Comparison of ENCODE assay signal across 8 cellular contexts in genomic region chr2:73985318-73986084, GRCh38. TPM values are rescaled to one million over a fixed set of nuclear protein-coding genes. Genes with fewer than 3 reads are reported as not detected.
A peak's percentile ranks its signal among the peaks of the same experiment; 100 is the strongest.
DNase-seq lines count a peak whose midpoint lies in the region; ATAC-seq, FAIRE-seq and TF ChIP-seq lines count a peak whose summit lies in the region.

No MANE protein-coding gene starts in this region.

- peaks cover 36% of the 10 kb centered on the region for H4K20me1 ChIP-seq in astrocyte (ENCODE audit: insufficient read depth, low read length)
- H4K20me1 ChIP-seq in keratinocyte (ENCODE audit: control insufficient read depth, extremely low read depth, insufficient read depth, low read length): peaks cover 11% of the 10 kb centered on the region

- dilution Hi-C loops in keratinocyte (cut with MboI; ENCODE audit: extremely low pct_ligation_motif_present, low sequenced_read_pairs): no loop called here

- H3K36me3 ChIP-seq in ACC112 (ENCODE audit: insufficient read depth, low read length) (peaks cover 14% of the 10 kb centered on the region; the same call in 1 of the 2 replicates), astrocyte (ENCODE audit: insufficient read depth, low read length) (no peaks in the 10 kb centered on the region), keratinocyte (ENCODE audit: control insufficient read depth in 2 of 2, extremely low read depth in 1 of 2, insufficient read depth in 2 of 2, low read length in 2 of 2) (peaks cover 1 to 15% of the 10 kb centered on the region in 2 experiments)

- H3K27ac Mint-ChIP-seq in T-cell (peak overlapping the region; percentile 72 to 92), astrocyte (ENCODE audit: unreplicated experiment) (peak overlapping the region; percentile 78)

- CTCF ChIA-PET in T-cell (lab: Charles Lee): interaction anchor here in 1 of 2 donors (1.0 kb wide), 1 partner anchor 194 kb away, joined by 3 read pairs; no protein-coding TSS in a partner anchor

- peak in 27 of 34 experiments; percentile 17 to 59 (median 41) for DNase-seq in T-cell
- no peak for DNase-seq in astrocyte (ENCODE audit: low read depth)
- DNase-seq in keratinocyte (ENCODE audit: low read depth, low spot score): no peak
- peak; percentile 75 to 76 for DNase-seq in stimulated activated CD4-positive, alpha-beta T cell treated with anti-CD3 and anti-CD28 coated beads, Interleukin-2, amount 100 ng/mL, for 24 hours
- no peak for DNase-seq in NCI-H1092 (lab: John Stamatoyannopoulos, UW)

- H3K27ac ChIP-seq in ACC112 (ENCODE audit: low read depth, low read length): no peak overlapping the region
- no peak overlapping the region for H3K27ac ChIP-seq in astrocyte (ENCODE audit: low read depth, low read length)
- H3K27ac ChIP-seq in keratinocyte (ENCODE audit: control insufficient read depth, insufficient read depth, low read length): peak overlapping the region; percentile 63

- H3K9me3 Mint-ChIP-seq in T-cell (peaks cover 0 to under 1% (median 0%) of the 10 kb centered on the region in 3 donors), astrocyte (ENCODE audit: unreplicated experiment) (no peaks in the 10 kb centered on the region)

- no peaks in the 10 kb centered on the region for H3K27me3 Mint-ChIP-seq in T-cell
- H3K27me3 Mint-ChIP-seq in astrocyte (ENCODE audit: low read depth, unreplicated experiment): no peaks in the 10 kb centered on the region

- H3K9ac ChIP-seq in astrocyte (ENCODE audit: low read length) (peak overlapping the region; percentile 71), keratinocyte (ENCODE audit: control insufficient read depth, extremely low read depth, insufficient read depth, low read length) (peak overlapping the region; percentile 77)

- POLR2A ChIA-PET in T-cell (lab: Charles Lee): interaction anchor here in 1 of 2 donors (0.6 to 1.0 kb wide), 2 partner anchors 15 to 227 kb away, joined by 3 read pairs; no protein-coding TSS in a partner anchor

- H3K27me3 ChIP-seq in ACC112 (ENCODE audit: insufficient read depth, low read length): no peaks in the 10 kb centered on the region
- peaks cover 8% of the 10 kb centered on the region for H3K27me3 ChIP-seq in astrocyte (ENCODE audit: insufficient read depth, low read length)
- H3K27me3 ChIP-seq in keratinocyte (ENCODE audit: control insufficient read depth, extremely low read depth, insufficient read depth, low read length): no peaks in the 10 kb centered on the region

- H3K79me2 ChIP-seq in ACC112 (ENCODE audit: control insufficient read depth, insufficient read depth, low read length, unreplicated experiment) (peaks cover 44% of the 10 kb centered on the region), astrocyte (ENCODE audit: insufficient read depth, low read length) (peaks cover 46% of the 10 kb centered on the region), keratinocyte (ENCODE audit: control insufficient read depth, insufficient read depth, low read length) (peaks cover 47% of the 10 kb centered on the region)

- FAIRE-seq in astrocyte (lab: Jason Lieb, UNC): no peak
- FAIRE-seq in keratinocyte (lab: Jason Lieb, UNC): no peak

- H3K36me3 Mint-ChIP-seq in T-cell: peaks cover 17% of the 10 kb centered on the region
- peaks cover 6% of the 10 kb centered on the region for H3K36me3 Mint-ChIP-seq in astrocyte (ENCODE audit: low read depth, unreplicated experiment)

- peaks cover 77 to 79% (median 79%) of the 10 kb centered on the region in 3 donors for H3K4me1 Mint-ChIP-seq in T-cell
- peaks cover 26% of the 10 kb centered on the region for H3K4me1 Mint-ChIP-seq in astrocyte (ENCODE audit: low read depth, unreplicated experiment)

- no peak for TF ChIP-seq CTCF in astrocyte (IDR thresholded peaks at IDR 0.05; ENCODE audit: insufficient read depth, low read depth, low read length)
- no peak for TF ChIP-seq CTCF in keratinocyte (optimal IDR thresholded peaks at IDR 0.05 in 1 of 3, IDR thresholded peaks at IDR 0.05 in 1 of 3, conservative IDR thresholded peaks at IDR 0.05 in 1 of 3; ENCODE audit: extremely low read depth in 1 of 3, insufficient read depth in 2 of 3, low read length in 3 of 3)

- peak; percentile 33 for ATAC-seq in GM18520 (IDR thresholded peaks at IDR 0.05; ENCODE audit: unreplicated experiment)
- peak; percentile 37 for ATAC-seq in HG03342 (IDR thresholded peaks at IDR 0.05; ENCODE audit: unreplicated experiment)
- ATAC-seq in T-cell (replicated peaks in 1 of 4): peak; percentile 49 to 50 (median 49)

- H3K4me1 ChIP-seq in ACC112 (ENCODE audit: control insufficient read depth, insufficient read depth, low read length, unreplicated experiment) (peaks cover 33% of the 10 kb centered on the region), astrocyte (ENCODE audit: insufficient read depth, low read length) (peaks cover 29% of the 10 kb centered on the region), keratinocyte (ENCODE audit: control insufficient read depth, extremely low read depth, insufficient read depth, low read length) (peaks cover 55% of the 10 kb centered on the region)

- H3K4me3 Mint-ChIP-seq in T-cell: peak overlapping the region; percentile 83 to 88 (median 84)
- H3K4me3 Mint-ChIP-seq in astrocyte (ENCODE audit: unreplicated experiment): peak overlapping the region; percentile 85

- H2AFZ ChIP-seq in ACC112 (ENCODE audit: low read length, unreplicated experiment) (peak overlapping the region; percentile 20), astrocyte (ENCODE audit: low read depth, low read length) (peak overlapping the region; percentile 56), keratinocyte (ENCODE audit: control insufficient read depth, low read length) (no peak overlapping the region)

- H3K4me2 ChIP-seq in astrocyte (ENCODE audit: low read length) (peak overlapping the region; percentile 82), keratinocyte (ENCODE audit: control insufficient read depth, extremely low read depth, insufficient read depth, low read depth, low read length) (peak overlapping the region; percentile 92)

- H3K4me3 ChIP-seq in ACC112 (ENCODE audit: low read depth, low read length) (peak overlapping the region; percentile 82), astrocyte (ENCODE audit: insufficient read depth, low read depth, low read length) (peak overlapping the region; percentile 57), keratinocyte (ENCODE audit: control insufficient read depth in 2 of 3, extremely low read depth in 1 of 3, insufficient read depth in 2 of 3, low read depth in 1 of 3, low read length in 3 of 3) (peak overlapping the region; percentile 60 to 68 (median 66))

- H3K9me3 ChIP-seq in astrocyte (ENCODE audit: insufficient read depth, low read depth, low read length) (no peaks in the 10 kb centered on the region), keratinocyte (ENCODE audit: control insufficient read depth, low read depth, low read length) (no peaks in the 10 kb centered on the region)

- H3K9me1 ChIP-seq in keratinocyte (ENCODE audit: control insufficient read depth, extremely low read depth, insufficient read depth, low read length): peaks cover 9% of the 10 kb centered on the region

RNA-seq across cellular contexts. Expression of gene TET3, which starts 0.8 kb away (rescaled TPM):
- total RNA-seq in T-cell (10 to 100 TPM; 22.5 to 32.2 (median 26.8) TPM), astrocyte (32.8 and 39.9 TPM in 2 replicates)
- 1.8 to 3.2 TPM (median 2.9 TPM) in 3 replicates for polyA plus RNA-seq in keratinocyte
- 2.4 TPM for polyA plus RNA-seq in keratinocyte (2011; ENCODE audit: low read depth)
- polyA plus RNA-seq in keratinocyte (2011; cell fraction: cytosol; rRNA removed): 1.1 and 1.5 TPM in 2 replicates
- polyA plus RNA-seq in keratinocyte (2011; cell fraction: nucleus; rRNA removed): 8.3 and 9.1 TPM in 2 replicates
- 4.1 and 5.9 TPM in 2 replicates for polyA plus RNA-seq in keratinocyte (2012; ENCODE audit: low replicate concordance)
- polyA minus RNA-seq in keratinocyte: 3.2 to 15.1 TPM (median 5.7 TPM) in 3 replicates
- polyA minus RNA-seq in keratinocyte (2011; cell fraction: cytosol; rRNA and poly(A)+ RNA removed): 2.5 TPM
- polyA minus RNA-seq in keratinocyte (2011; cell fraction: nucleus; rRNA and poly(A)+ RNA removed): 8.2 and 13.5 TPM in 2 replicates

RNA-seq across cellular contexts. Expression of gene DGUOK, which starts 58.8 kb away (rescaled TPM):
- total RNA-seq in T-cell: 10 to 100 TPM; 44.0 to 70.2 (median 62.5) TPM
- total RNA-seq in astrocyte: 84.8 and 86.3 TPM in 2 replicates
- 76.4 to 106 TPM (median 102 TPM) in 3 replicates for polyA plus RNA-seq in keratinocyte
- 12.3 TPM for polyA plus RNA-seq in keratinocyte (2011; ENCODE audit: low read depth)
- polyA plus RNA-seq in keratinocyte (2011; cell fraction: cytosol; rRNA removed): 98.1 and 132 TPM in 2 replicates
- 50.9 and 59.2 TPM in 2 replicates for polyA plus RNA-seq in keratinocyte (2011; cell fraction: nucleus; rRNA removed)
- 75.0 and 100 TPM in 2 replicates for polyA plus RNA-seq in keratinocyte (2012; ENCODE audit: low replicate concordance)
- 37.6 to 46.3 TPM (median 38.1 TPM) in 3 replicates for polyA minus RNA-seq in keratinocyte
- 36.4 TPM for polyA minus RNA-seq in keratinocyte (2011; cell fraction: cytosol; rRNA and poly(A)+ RNA removed)
- polyA minus RNA-seq in keratinocyte (2011; cell fraction: nucleus; rRNA and poly(A)+ RNA removed): 18.3 and 21.2 TPM in 2 replicates

Comparison
In these comparisons a context has a peak if more than half of its experiments do, and no peak if none do; other contexts are left out.
1. DNase-seq: peak in T-cell (27 of 34) and stimulated activated CD4-positive, alpha-beta T cell treated with anti-CD3 and anti-CD28 coated beads, Interleukin-2, amount 100 ng/mL, for 24 hours (2 of 2); none in astrocyte (single experiment), keratinocyte (single experiment) and NCI-H1092 (single experiment).
2. Peak in every context shown above with its lines, with median percentiles within 50 percentile points of each other: H3K4me3 ChIP-seq and ATAC-seq.